ENCODE assay signal across 18 cellular contexts in genomic region chr6:44498436-44498835, GRCh38.
DNase-seq lines count a peak whose midpoint lies in the region; ATAC-seq and TF ChIP-seq lines count a peak whose summit lies in the region.
"Had no signal": no experiment of that assay in that cellular context is flagged by ENCODE, and none has a peak within 500 bp of the region (broad histone marks: within the 10 kb centered on the region; RNA-seq: fewer than 3 reads in every experiment).

No MANE protein-coding gene starts in this region.

- DNase-seq in NCI-H82 (lab: John Stamatoyannopoulos, UW) (peak; percentile 27), NCI-H82 treated with DMSO at 0.1 percent for 48 hours (lab: John Stamatoyannopoulos, UW; ENCODE audit: unreplicated experiment) (no peak), right atrium auricular region (ENCODE audit: low spot score) (peak; percentile 43), cardiac septum (ENCODE audit: low spot score) (no peak), islet precursor cell (peak; percentile 50), vagina (ENCODE audit: extremely low spot score in 2 of 2) (peak; percentile 31 to 42)
- DNase-seq in stimulated activated CD4-positive, alpha-beta T cell treated with anti-CD3 and anti-CD28 coated beads, Interleukin-15, amount 100 ng/mL, for 24 hours = no peak
- DNase-seq: 8988T; AML-193; Caco-2; CD8-positive, alpha-beta memory T cell; GF-D8; GOT3; HCEC 1CT; HFFc6 had no signal

- H3K27me3 ChIP-seq in right atrium auricular region (no peaks in the 10 kb centered on the region), vagina (no peaks in the 10 kb centered on the region)
- H3K27me3 ChIP-seq: BLaER1 had no signal

- intact Hi-C loops in cardiac septum (cut with DNase I) = no loop called here
- intact Hi-C loops in vagina (cut with DNase I) = loop anchor here (10.0 kb wide), 1 partner anchor 156 kb away; no protein-coding TSS in a partner anchor

- no peak for TF ChIP-seq POLR2A in vagina (IDR thresholded peaks at IDR 0.05)

- H3K27ac ChIP-seq in right atrium auricular region (no peak overlapping the region), vagina (no peak overlapping the region)
- H3K27ac ChIP-seq: BLaER1, HL-60 had no signal

- no peak overlapping the region for H3K4me3 ChIP-seq in right atrium auricular region
- H3K4me3 ChIP-seq in vagina = no peak overlapping the region
- H3K4me3 ChIP-seq: BLaER1 had no signal

- ATAC-seq in HG02588 (IDR thresholded peaks at IDR 0.05; ENCODE audit: unreplicated experiment) = no peak

- H3K4me1 ChIP-seq in right atrium auricular region (no peaks in the 10 kb centered on the region), vagina (no peaks in the 10 kb centered on the region)
- H3K4me1 ChIP-seq: BLaER1, Caco-2 had no signal

- H3K9me3 ChIP-seq in right atrium auricular region (no peaks in the 10 kb centered on the region), vagina (no peaks in the 10 kb centered on the region)
- H3K9me3 ChIP-seq: BLaER1, Caco-2 had no signal

- H3K36me3 ChIP-seq in right atrium auricular region = no peaks in the 10 kb centered on the region
- H3K36me3 ChIP-seq in vagina = no peaks in the 10 kb centered on the region
- H3K36me3 ChIP-seq: BLaER1 had no signal

- no peak for TF ChIP-seq CTCF in right atrium auricular region (IDR thresholded peaks at IDR 0.05)
- no peak for TF ChIP-seq CTCF in vagina (IDR thresholded peaks at IDR 0.05)

Comparison
In these comparisons a context has a peak if more than half of its experiments do, and no peak if none do; other contexts are left out.
1. DNase-seq: peak in NCI-H82 (single experiment), right atrium auricular region (single experiment), islet precursor cell (single experiment) and vagina (2 of 2); none in NCI-H82 treated with DMSO at 0.1 percent for 48 hours (single experiment), cardiac septum (single experiment) and stimulated activated CD4-positive, alpha-beta T cell treated with anti-CD3 and anti-CD28 coated beads, Interleukin-15, amount 100 ng/mL, for 24 hours (single experiment).